In genomic region chr1:159936284-159936904, GRCh38 we compare ENCODE assay signal across 8 cellular contexts. TPM values are rescaled to one million over a fixed set of nuclear protein-coding genes. Genes with fewer than 3 reads are reported as not detected.
DNase-seq lines count a peak whose midpoint lies in the region; ATAC-seq and TF ChIP-seq lines count a peak whose summit lies in the region.

No MANE protein-coding gene starts in this region.

- peak overlapping the region; percentile 3 to 75 (median 66); a peak in 21 of 22 replicates for H3K9ac ChIP-seq in BLaER1 treated with 17β-estradiol and CSF1 and Interleukin-3, amounts not matched to agents 10 nM and 100 nM

- H3K27me3 ChIP-seq in BLaER1 treated with 17β-estradiol and CSF1 and Interleukin-3, amounts not matched to agents 10 nM and 100 nM: no peaks in the 10 kb centered on the region
- H3K27me3 ChIP-seq in lower lobe of right lung (ENCODE audit: low read depth): no peaks in the 10 kb centered on the region

- peak overlapping the region in 6 of 10 experiments; percentile 23 to 65 (median 46); a peak in 10 of 20 replicates for H3K4me3 ChIP-seq in BLaER1 treated with 17β-estradiol and CSF1 and Interleukin-3, amounts not matched to agents 10 nM and 100 nM
- H3K4me3 ChIP-seq in coronary artery: no peak overlapping the region
- no peak overlapping the region for H3K4me3 ChIP-seq in lower lobe of right lung

- TF ChIP-seq CTCF in coronary artery (IDR thresholded peaks at IDR 0.05) (peak; percentile 97), lower lobe of right lung (IDR thresholded peaks at IDR 0.05) (peak; percentile 99)

- H3K4me2 ChIP-seq in BLaER1 treated with 17β-estradiol and CSF1 and Interleukin-3, amounts not matched to agents 10 nM and 100 nM: peak overlapping the region; percentile 90 to 100 (median 97)

- 0 out of 22 replicates have a peak, but pooled peaks cover 0 to 1% (median 0%) of the 10 kb centered on the region in 11 experiments for H3K36me3 ChIP-seq in BLaER1 treated with 17β-estradiol and CSF1 and Interleukin-3, amounts not matched to agents 10 nM and 100 nM
- no peaks in the 10 kb centered on the region for H3K36me3 ChIP-seq in lower lobe of right lung

- DNase-seq in NCI-H2196 (lab: John Stamatoyannopoulos, UW; ENCODE audit: unreplicated experiment) (peak; percentile 83), coronary artery (ENCODE audit: low spot score) (no peak), lower lobe of right lung (peak; percentile 79)
- peak; percentile 90 for DNase-seq in activated CD4-positive, alpha-beta T cell treated with anti-CD3 and anti-CD28 coated beads for 48 hours
- peak; percentile 50 to 61 for DNase-seq in stimulated activated CD8-positive, alpha-beta memory T cell treated with anti-CD3 and anti-CD28 coated beads, Interleukin-15, amount 100 ng/mL, for 4 hours (ENCODE audit: low read depth in 2 of 2)

- intact Hi-C loops in lower lobe of right lung (cut with DNase I): loop anchor here (5.0 kb wide), 1 partner anchor 71 kb away; no protein-coding TSS in a partner anchor

- H3K9me3 ChIP-seq in BLaER1 treated with 17β-estradiol and CSF1 and Interleukin-3, amounts not matched to agents 10 nM and 100 nM (replicated peaks in 1 of 11): no peaks in the 10 kb centered on the region
- no peaks in the 10 kb centered on the region for H3K9me3 ChIP-seq in lower lobe of right lung

- H3K27ac ChIP-seq in BLaER1 treated with 17β-estradiol and CSF1 and Interleukin-3, amounts not matched to agents 10 nM and 100 nM: peak overlapping the region in 9 of 11 experiments; percentile 21 to 88 (median 79); a peak in 18 of 22 replicates
- no peak overlapping the region for H3K27ac ChIP-seq in coronary artery
- H3K27ac ChIP-seq in lower lobe of right lung: no peak overlapping the region

- peaks cover 31 to 91% (median 79%) of the 10 kb centered on the region in 10 experiments for H3K4me1 ChIP-seq in BLaER1 treated with 17β-estradiol and CSF1 and Interleukin-3, amounts not matched to agents 10 nM and 100 nM
- peaks cover 17% of the 10 kb centered on the region for H3K4me1 ChIP-seq in lower lobe of right lung

- ATAC-seq in GM21723 (IDR thresholded peaks at IDR 0.05; ENCODE audit: unreplicated experiment) (peak; percentile 58), lower lobe of right lung (peak; percentile 87 to 91), HG02938 (IDR thresholded peaks at IDR 0.05; ENCODE audit: unreplicated experiment) (no peak)

- H4K20me1 ChIP-seq in BLaER1 treated with 17β-estradiol and CSF1 and Interleukin-3, amounts not matched to agents 10 nM and 100 nM: peaks cover 0 to 23% (median 0%) of the 10 kb centered on the region in 11 experiments; a peak in 3 of 22 replicates

RNA-seq across cellular contexts. Expression of gene IGSF9, which starts 9.0 kb away (rescaled TPM):
- total RNA-seq in lower lobe of right lung: 2.0 TPM

RNA-seq across cellular contexts. Expression of gene TAGLN2, which starts 11.1 kb away (rescaled TPM):
- 451 TPM for total RNA-seq in lower lobe of right lung

RNA-seq across cellular contexts. Expression of gene SLAMF9, which starts 17.6 kb away (rescaled TPM):
- total RNA-seq in lower lobe of right lung: not detected

RNA-seq across cellular contexts. Expression of gene CFAP45, which starts 36.4 kb away (rescaled TPM):
- 10.2 TPM for total RNA-seq in lower lobe of right lung

Comparison
In these comparisons a context has a peak if more than half of its experiments do, and no peak if none do; other contexts are left out.
1. H3K27ac ChIP-seq: peak in BLaER1 treated with 17β-estradiol and CSF1 and Interleukin-3, amounts not matched to agents 10 nM and 100 nM (9 of 11); none in coronary artery (0 of 2) and lower lobe of right lung (single experiment).
2. H3K4me3 ChIP-seq: peak in BLaER1 treated with 17β-estradiol and CSF1 and Interleukin-3, amounts not matched to agents 10 nM and 100 nM (6 of 10); none in coronary artery (single experiment) and lower lobe of right lung (single experiment).